ENCODE assay signal across 8 cellular contexts in the genomic region with DNA sequence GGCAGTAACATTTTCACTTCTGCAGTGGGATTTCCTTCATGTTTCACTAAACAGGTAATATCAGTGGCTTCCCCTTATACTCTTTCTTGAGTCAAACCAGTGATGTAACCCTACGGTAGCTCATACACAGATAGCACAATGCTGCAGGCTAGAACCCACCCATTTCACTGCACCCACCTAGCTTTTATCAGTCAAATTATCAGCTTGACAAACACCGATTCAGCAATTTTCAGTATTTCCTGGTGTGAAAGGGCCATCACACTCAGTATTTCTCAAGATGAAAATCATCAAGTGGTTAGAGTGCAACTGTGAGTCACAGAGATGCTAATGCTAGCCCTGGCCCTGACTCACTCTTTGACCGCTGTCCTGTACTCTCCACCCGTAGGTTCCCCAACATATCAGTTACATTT.
DNase-seq lines count a peak whose midpoint lies in the region; ATAC-seq and TF ChIP-seq lines count a peak whose summit lies in the region.

No MANE protein-coding gene starts in this region.

- CTCF ChIA-PET in Calu3 (lab: Charles Lee), result interaction anchor here (0.6 to 0.9 kb wide), 3 partner anchors 9 to 165 kb away, joined by 3 to 4 read pairs (median 3); no protein-coding TSS in a partner anchor

- peaks cover 11% of the 10 kb centered on the region for H3K4me1 ChIP-seq in skeletal muscle satellite cell (ENCODE audit: control insufficient read depth, insufficient read depth, low read length)

- ATAC-seq in GM21381 (IDR thresholded peaks at IDR 0.05; ENCODE audit: unreplicated experiment) (peak; percentile 62), Right ventricle myocardium superior (ENCODE audit: poor library complexity) (no peak)

- no peak overlapping the region for H3K9ac ChIP-seq in skeletal muscle satellite cell (ENCODE audit: low read depth, low read length)

- no peaks in the 10 kb centered on the region for H3K36me3 ChIP-seq in skeletal muscle satellite cell (ENCODE audit: insufficient read depth, low read length)

- TF ChIP-seq CTCF in Calu3 (IDR thresholded peaks at IDR 0.05; ENCODE audit: unreplicated experiment), result no peak
- TF ChIP-seq CTCF in progenitor cell of endocrine pancreas (IDR thresholded peaks at IDR 0.05; ENCODE audit: unreplicated experiment), result no peak

- DNase-seq in Calu3, result peak; percentile 31
- DNase-seq in HuH-7 (ENCODE audit: low spot score), result peak; percentile 42
- peak; percentile 19 for DNase-seq in amniotic stem cell (lab: John Stamatoyannopoulos, UW)
- no peak for DNase-seq in progenitor cell of endocrine pancreas (ENCODE audit: low spot score, unreplicated experiment)
- no peak for DNase-seq in COLO829 (ENCODE audit: low spot score)
- DNase-seq in Right ventricle myocardium superior, result no peak

- H3K27ac Mint-ChIP-seq in Calu3 (ENCODE audit: unreplicated experiment) (no peak overlapping the region), progenitor cell of endocrine pancreas (no peak overlapping the region)

- H3K27me3 Mint-ChIP-seq in Calu3 (ENCODE audit: unreplicated experiment), result no peaks in the 10 kb centered on the region
- no peaks in the 10 kb centered on the region for H3K27me3 Mint-ChIP-seq in progenitor cell of endocrine pancreas

- H3K4me2 ChIP-seq in skeletal muscle satellite cell (ENCODE audit: low read length), result peak overlapping the region; percentile 43

- H3K4me1 Mint-ChIP-seq in Calu3 (ENCODE audit: low read depth, unreplicated experiment), result peaks cover 17% of the 10 kb centered on the region
- H3K4me1 Mint-ChIP-seq in progenitor cell of endocrine pancreas (ENCODE audit: low read depth), result peaks cover 3% of the 10 kb centered on the region

- intact Hi-C loops in Calu3 (cut with micrococcal nuclease; ENCODE audit: unreplicated experiment) (no loop called here), Right ventricle myocardium superior (cut with DNase I) (no loop called here)

- H3K9me3 Mint-ChIP-seq in Calu3 (ENCODE audit: low read depth, unreplicated experiment) (no peaks in the 10 kb centered on the region), progenitor cell of endocrine pancreas (ENCODE audit: low read depth) (no peaks in the 10 kb centered on the region)

- no peaks in the 10 kb centered on the region for H3K27me3 ChIP-seq in skeletal muscle satellite cell (ENCODE audit: control insufficient read depth, insufficient read depth, low read length)

- BruUV-seq in Calu3 (replicated peaks; lab: Mats Ljungman, UMichigan), result no TSS peak

- no peaks in the 10 kb centered on the region for H3K9me3 ChIP-seq in skeletal muscle satellite cell (replicated peaks; ENCODE audit: low read length)

- no peak overlapping the region for H3K4me3 Mint-ChIP-seq in Calu3 (ENCODE audit: low read depth, unreplicated experiment)
- no peak overlapping the region for H3K4me3 Mint-ChIP-seq in progenitor cell of endocrine pancreas (ENCODE audit: low read depth)

- H3K36me3 Mint-ChIP-seq in Calu3 (ENCODE audit: insufficient read depth, unreplicated experiment), result no peaks in the 10 kb centered on the region
- H3K36me3 Mint-ChIP-seq in progenitor cell of endocrine pancreas (ENCODE audit: insufficient read depth), result no peaks in the 10 kb centered on the region

- H3K4me3 ChIP-seq in skeletal muscle satellite cell (ENCODE audit: low read length), result no peak overlapping the region

Comparison
In these comparisons a context has a peak if more than half of its experiments do, and no peak if none do; other contexts are left out.
1. DNase-seq: peak in Calu3 (single experiment), HuH-7 (single experiment) and amniotic stem cell (single experiment); none in progenitor cell of endocrine pancreas (single experiment), COLO829 (single experiment) and Right ventricle myocardium superior (single experiment).